In genomic region chr12:65584041-65584440, GRCh38 we compare ENCODE assay signal across 26 cellular contexts.
"Had no signal": no experiment of that assay in that cellular context is flagged by ENCODE, and none has a peak within 500 bp of the region (broad histone marks: within the 10 kb centered on the region; RNA-seq: fewer than 3 reads in every experiment).

No MANE protein-coding gene starts in this region.

- H3K36me3 ChIP-seq: ascending aorta, breast epithelium, cardiac muscle cell, esophagus muscularis mucosa, gastroesophageal sphincter had no signal

- H3K27me3 ChIP-seq: ascending aorta, breast epithelium, cardiac muscle cell, esophagus muscularis mucosa, gastroesophageal sphincter had no signal

- H3K27ac ChIP-seq: ascending aorta, breast epithelium, cardiac muscle cell, coronary artery, dorsolateral prefrontal cortex, esophagus muscularis mucosa, gastroesophageal sphincter had no signal

- H3K9me3 ChIP-seq: ascending aorta, breast epithelium, esophagus muscularis mucosa, gastroesophageal sphincter had no signal

- DNase-seq: activated CD4-positive, alpha-beta memory T cell treated with anti-CD3 and anti-CD28 coated beads, Interleukin-2, amount 10 ng/mL, durations not matched to agents 7 days and 5 days; activated CD4-positive, alpha-beta T cell treated with anti-CD3 and anti-CD28 coated beads for 4 hours; activated CD4-positive, alpha-beta T cell treated with anti-CD3 and anti-CD28 coated beads, Interleukin-2, amount 10 ng/mL, durations not matched to agents 7 days and 5 days; activated CD4-positive, alpha-beta T cell treated with anti-CD3 and anti-CD28 coated beads, Interleukin-2, amount 50 U/mL, for 4 hours; activated CD4-positive, CD25-positive, alpha-beta regulatory T cell; activated CD4-positive, CD25-positive, alpha-beta regulatory T cell treated with anti-CD3 and anti-CD28 coated beads, Interleukin-2, amount 50 U/mL, for 72 hours; activated CD8-positive, alpha-beta memory T cell treated with anti-CD3 and anti-CD28 coated beads, Interleukin-2, amount 50 U/mL, for 48 hours; activated gamma-delta T cell; activated naive CD4-positive, alpha-beta T cell; activated naive CD4-positive, alpha-beta T cell treated with anti-CD3 and anti-CD28 coated beads, Interleukin-2, amount 10 ng/mL, durations not matched to agents 7 days and 5 days; activated naive CD8-positive, alpha-beta T cell treated with anti-CD3 and anti-CD28 coated beads, Interleukin-2, amount 10 ng/mL, durations not matched to agents 7 days and 5 days; activated T-cell treated with anti-CD3 and anti-CD28 coated beads for 4 hours; activated T-cell treated with anti-CD3 and anti-CD28 coated beads, Interleukin-2, amount 50 U/mL, for 24 hours; activated T-cell treated with anti-CD3 and anti-CD28 coated beads, Interleukin-2, amount 50 U/mL, for 72 hours; dorsolateral prefrontal cortex; effector memory CD8-positive, alpha-beta T cell; erythroblast; foreskin melanocyte; head of caudate nucleus; T-helper 2 cell had no signal

- H3K4me3 ChIP-seq: ascending aorta, breast epithelium, cardiac muscle cell, coronary artery, dorsolateral prefrontal cortex, esophagus muscularis mucosa, gastroesophageal sphincter had no signal

- H3K4me1 ChIP-seq: ascending aorta, breast epithelium, esophagus muscularis mucosa, gastroesophageal sphincter had no signal
